Comparison of ENCODE assay signal across 1 cellular context in genomic region chr22:29344137-29344536, GRCh38.
TF ChIP-seq lines count a peak whose summit lies in the region.

No MANE protein-coding gene starts in this region.

TF ChIP-seq in HepG2, 621 proteins besides CTCF, POLR2A, EP300 and RAD21:
- TF ChIP-seq IKZF1 (IDR thresholded peaks at IDR 0.05), result no peak
- TF ChIP-seq SSRP1 (CRISPR knock-in tag; IDR thresholded peaks at IDR 0.05), result no peak
- TF ChIP-seq NBN (conservative IDR thresholded peaks at IDR 0.05), result no peak
